Comparison of ENCODE assay signal across 1 cellular context in genomic region chrX:53440631-53441517, GRCh38.
TF ChIP-seq lines count a peak whose summit lies in the region.

No MANE protein-coding gene starts in this region.

TF ChIP-seq in GM12878, 131 proteins besides CTCF, POLR2A, EP300 and RAD21 (continued from another document):
- TF ChIP-seq CUX1 (IDR thresholded peaks at IDR 0.05; ENCODE audit: insufficient replicate concordance, low read depth, low read length) (no peak), E2F4 (IDR thresholded peaks at IDR 0.05; ENCODE audit: low read depth, low read length) (no peak), NR2C1 (IDR thresholded peaks at IDR 0.05) (no peak), SUZ12 (IDR thresholded peaks at IDR 0.05; ENCODE audit: unreplicated experiment) (no peak), ZNF207 (IDR thresholded peaks at IDR 0.05; ENCODE audit: borderline replicate concordance) (no peak), GATAD2B (conservative IDR thresholded peaks at IDR 0.05; ENCODE audit: low read depth) (no peak), MEF2B (IDR thresholded peaks at IDR 0.05; ENCODE audit: partially characterized antibody, poor library complexity, severe bottlenecking) (no peak), ZNF274 (IDR thresholded peaks at IDR 0.05; ENCODE audit: insufficient read depth, insufficient read length) (no peak), PBX3 (IDR thresholded peaks at IDR 0.05; ENCODE audit: insufficient replicate concordance, low read depth, low read length) (no peak), CBFB (IDR thresholded peaks at IDR 0.05; ENCODE audit: low read depth) (no peak)
